10 cellular contexts compared by ENCODE assay signal in the genomic region with DNA sequence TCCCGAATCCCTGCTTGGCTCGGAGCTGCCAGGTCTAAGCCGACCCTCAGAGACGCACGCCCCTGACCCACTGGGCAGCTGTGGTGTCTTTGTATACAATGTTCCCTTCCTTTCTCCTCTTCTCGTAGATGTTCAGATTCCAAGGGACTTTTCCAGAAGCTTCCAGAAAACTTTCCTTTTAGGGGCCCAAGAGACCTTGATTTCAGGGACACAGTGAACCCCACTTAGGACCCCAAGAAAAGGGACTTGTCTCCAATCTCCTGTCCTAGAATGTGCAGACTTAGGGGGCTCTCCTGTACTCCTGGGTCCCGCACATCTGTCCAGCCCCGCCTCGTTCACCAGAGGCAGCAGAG.
DNase-seq lines count a peak whose midpoint lies in the region; ATAC-seq, FAIRE-seq and TF ChIP-seq lines count a peak whose summit lies in the region.
"Had no signal": no experiment of that assay in that cellular context is flagged by ENCODE, and none has a peak within 500 bp of the region (broad histone marks: within the 10 kb centered on the region; RNA-seq: fewer than 3 reads in every experiment).

No MANE protein-coding gene starts in this region.

- no peak overlapping the region for H3K27ac Mint-ChIP-seq in H9
- no peak overlapping the region for H3K27ac Mint-ChIP-seq in astrocyte (ENCODE audit: unreplicated experiment)
- no peak overlapping the region for H3K27ac Mint-ChIP-seq in nephron progenitor cell
- H3K27ac Mint-ChIP-seq: T-helper 2 cell treated with Interferon-gamma antibody and Interleukin-4, amounts not matched to agents 5 μg/mL and 100 μg/mL, for 36 hours had no signal

- no peak overlapping the region for H3K23ac ChIP-seq in H9 (ENCODE audit: insufficient read length, low read depth, low read length)

- H2BK5ac ChIP-seq in H9 (ENCODE audit: insufficient read length, low read length) = no peak overlapping the region

- no CpG with 5 or more reads among the region's 9 CpGs for WGBS in H9 (ENCODE audit: extremely low coverage, insufficient read length, low lambda C conversion rate)

- no peaks in the 10 kb centered on the region for H3K36me3 ChIP-seq in BLaER1
- H3K36me3 ChIP-seq in astrocyte (ENCODE audit: insufficient read depth, low read length) = no peaks in the 10 kb centered on the region

- no peak overlapping the region for H2BK15ac ChIP-seq in H9 (ENCODE audit: low read depth, low read length)

- no peak overlapping the region for H4K91ac ChIP-seq in H9 (ENCODE audit: insufficient read length, low read depth, low read length)

- H3K36me3 Mint-ChIP-seq in H9 (ENCODE audit: insufficient read depth in 1 of 3, low read depth in 3 of 3) (peaks cover 0 to 2% (median 0%) of the 10 kb centered on the region in 3 experiments; a peak in 2 of 7 replicates), astrocyte (ENCODE audit: low read depth, unreplicated experiment) (no peaks in the 10 kb centered on the region), nephron progenitor cell (ENCODE audit: low read depth) (no peaks in the 10 kb centered on the region)

- TF ChIP-seq CTCF in H9 (conservative IDR thresholded peaks at IDR 0.05) (no peak; the same call in 2 of the 3 replicates), astrocyte (IDR thresholded peaks at IDR 0.05; ENCODE audit: insufficient read depth, low read depth, low read length) (peak; percentile 25), nephron progenitor cell (IDR thresholded peaks at IDR 0.05) (peak; percentile 23)

- H2AK5ac ChIP-seq in H9 (ENCODE audit: insufficient read length, low read length) = no peak overlapping the region

- H4K20me1 ChIP-seq in BLaER1 = no peaks in the 10 kb centered on the region
- H4K20me1 ChIP-seq in H9 (ENCODE audit: control insufficient read depth, insufficient read depth, insufficient read length) = no peaks in the 10 kb centered on the region
- no peaks in the 10 kb centered on the region for H4K20me1 ChIP-seq in astrocyte (ENCODE audit: insufficient read depth, low read length)

- H3K56ac ChIP-seq in H9 (ENCODE audit: insufficient read length, low read depth, low read length) = no peak overlapping the region

- peaks cover 14 to 20% of the 10 kb centered on the region in 2 experiments for H3K4me1 Mint-ChIP-seq in H9
- H3K4me1 Mint-ChIP-seq in astrocyte (ENCODE audit: low read depth, unreplicated experiment) = no peaks in the 10 kb centered on the region
- peaks cover 26% of the 10 kb centered on the region for H3K4me1 Mint-ChIP-seq in nephron progenitor cell

- no peak overlapping the region for H3K4ac ChIP-seq in H9 (ENCODE audit: low read depth, low read length)

- H3K9me3 Mint-ChIP-seq in H9 = peaks cover 1 to 3% of the 10 kb centered on the region in 2 experiments; a peak in 4 of 5 replicates
- no peaks in the 10 kb centered on the region for H3K9me3 Mint-ChIP-seq in astrocyte (ENCODE audit: unreplicated experiment)
- peaks cover 4% of the 10 kb centered on the region for H3K9me3 Mint-ChIP-seq in nephron progenitor cell
- H3K9me3 Mint-ChIP-seq: T-helper 2 cell treated with Interferon-gamma antibody and Interleukin-4, amounts not matched to agents 5 μg/mL and 100 μg/mL, for 36 hours had no signal

- H3K27me3 ChIP-seq in BLaER1 = peaks cover 19% of the 10 kb centered on the region; the same call in 1 of the 2 replicates
- peaks cover 5% of the 10 kb centered on the region; the same call in 1 of the 2 replicates for H3K27me3 ChIP-seq in H9 (ENCODE audit: insufficient read depth, low read length)
- H3K27me3 ChIP-seq in astrocyte (ENCODE audit: insufficient read depth, low read length) = peaks cover 46% of the 10 kb centered on the region

- H3K4me1 ChIP-seq in BLaER1 = peaks cover 25% of the 10 kb centered on the region
- H3K4me1 ChIP-seq in H9 (ENCODE audit: insufficient read depth, low read length) = no peaks in the 10 kb centered on the region; the same call in 1 of the 2 replicates
- H3K4me1 ChIP-seq in astrocyte (ENCODE audit: insufficient read depth, low read length) = no peaks in the 10 kb centered on the region

- no peak overlapping the region for H2BK120ac ChIP-seq in H9 (ENCODE audit: low read depth, low read length, poor library complexity, severe bottlenecking)

- no peak overlapping the region for H3K27ac ChIP-seq in BLaER1
- no peak overlapping the region for H3K27ac ChIP-seq in H9 (ENCODE audit: insufficient read length, low read depth, low read length)
- H3K27ac ChIP-seq in astrocyte (ENCODE audit: low read depth, low read length) = no peak overlapping the region

- peak overlapping the region; percentile 95 for H3K4me2 ChIP-seq in BLaER1
- peak overlapping the region; percentile 83 for H3K4me2 ChIP-seq in H9 (ENCODE audit: insufficient read depth, insufficient read length, low read length)
- no peak overlapping the region for H3K4me2 ChIP-seq in astrocyte (ENCODE audit: low read length)

- no peak for FAIRE-seq in astrocyte (lab: Jason Lieb, UNC)
- FAIRE-seq: islet of Langerhans had no signal

- no peak for DNase-seq in H9
- no peak for DNase-seq in astrocyte (ENCODE audit: low read depth)
- no peak for DNase-seq in nephron progenitor cell
- no peak for DNase-seq in occipital lobe (lab: John Stamatoyannopoulos, UW)
- no peak for DNase-seq in activated CD8-positive, alpha-beta memory T cell treated with anti-CD3 and anti-CD28 coated beads, Interleukin-2, amount 50 U/mL, for 48 hours

- no peak overlapping the region for H3K18ac ChIP-seq in H9 (ENCODE audit: insufficient read length, low read depth, low read length)

- no peak for ATAC-seq in GM19324 (IDR thresholded peaks at IDR 0.05; ENCODE audit: low FRiP score, unreplicated experiment)
- no peak for ATAC-seq in GM21825 (IDR thresholded peaks at IDR 0.05; ENCODE audit: unreplicated experiment)

- no peak overlapping the region for H4K5ac ChIP-seq in H9 (ENCODE audit: insufficient read length, low read depth, low read length)

- no peaks in the 10 kb centered on the region for H3K9me3 ChIP-seq in BLaER1
- no peaks in the 10 kb centered on the region for H3K9me3 ChIP-seq in H9 (ENCODE audit: control insufficient read depth, low read depth, low read length)
- H3K9me3 ChIP-seq in astrocyte (ENCODE audit: insufficient read depth, low read depth, low read length) = no peaks in the 10 kb centered on the region

- peak overlapping the region in 1 of 2 experiments; percentile 67; a peak in 3 of 5 replicates for H3K4me3 Mint-ChIP-seq in H9
- H3K4me3 Mint-ChIP-seq in astrocyte (ENCODE audit: unreplicated experiment) = peak overlapping the region; percentile 54
- peak overlapping the region; percentile 66 for H3K4me3 Mint-ChIP-seq in nephron progenitor cell
- H3K4me3 Mint-ChIP-seq: T-helper 2 cell treated with Interferon-gamma antibody and Interleukin-4, amounts not matched to agents 5 μg/mL and 100 μg/mL, for 36 hours had no signal

- H2BK12ac ChIP-seq in H9 (ENCODE audit: insufficient read length, low read depth, low read length) = no peak overlapping the region

- no peak overlapping the region for H4K8ac ChIP-seq in H9 (replicated peaks; ENCODE audit: insufficient read length, low read depth, low read length)

- peaks cover 37% of the 10 kb centered on the region for H3K27me3 Mint-ChIP-seq in H9 (ENCODE audit: low read depth)
- H3K27me3 Mint-ChIP-seq in astrocyte (ENCODE audit: low read depth, unreplicated experiment) = peaks cover 38% of the 10 kb centered on the region
- H3K27me3 Mint-ChIP-seq in nephron progenitor cell (ENCODE audit: low read depth, poor library complexity) = peaks cover 26% of the 10 kb centered on the region

- no peak overlapping the region for H3T11ph ChIP-seq in H9 (ENCODE audit: low read length)

- no peak overlapping the region for H3K14ac ChIP-seq in H9 (ENCODE audit: insufficient read depth, low read length)

- H3K79me2 ChIP-seq in H9 (ENCODE audit: insufficient read depth, low read length) (no peaks in the 10 kb centered on the region), astrocyte (ENCODE audit: insufficient read depth, low read length) (no peaks in the 10 kb centered on the region)

- peaks cover 8% of the 10 kb centered on the region for H3K23me2 ChIP-seq in H9 (ENCODE audit: insufficient read length, low read depth, low read length, poor library complexity, severe bottlenecking)

- H3K9ac ChIP-seq in BLaER1 = peak overlapping the region; percentile 26; the same call in 1 of the 2 replicates
- no peak overlapping the region for H3K9ac ChIP-seq in H9 (ENCODE audit: extremely low read depth, insufficient read length, low read length)
- no peak overlapping the region for H3K9ac ChIP-seq in astrocyte (ENCODE audit: low read length)

- H2BK20ac ChIP-seq in H9 (ENCODE audit: low read depth, low read length, poor library complexity, severe bottlenecking) = no peak overlapping the region

- H2AFZ ChIP-seq in H9 (ENCODE audit: low read length) (no peak overlapping the region), astrocyte (ENCODE audit: low read depth, low read length) (no peak overlapping the region)

- H3K4me3 ChIP-seq in BLaER1 (peak overlapping the region; percentile 58), astrocyte (ENCODE audit: insufficient read depth, low read depth, low read length) (no peak overlapping the region)

- no peaks in the 10 kb centered on the region for H3K79me1 ChIP-seq in H9 (ENCODE audit: insufficient read depth, low read depth, low read length, poor library complexity, severe bottlenecking)
